In the genomic region with DNA sequence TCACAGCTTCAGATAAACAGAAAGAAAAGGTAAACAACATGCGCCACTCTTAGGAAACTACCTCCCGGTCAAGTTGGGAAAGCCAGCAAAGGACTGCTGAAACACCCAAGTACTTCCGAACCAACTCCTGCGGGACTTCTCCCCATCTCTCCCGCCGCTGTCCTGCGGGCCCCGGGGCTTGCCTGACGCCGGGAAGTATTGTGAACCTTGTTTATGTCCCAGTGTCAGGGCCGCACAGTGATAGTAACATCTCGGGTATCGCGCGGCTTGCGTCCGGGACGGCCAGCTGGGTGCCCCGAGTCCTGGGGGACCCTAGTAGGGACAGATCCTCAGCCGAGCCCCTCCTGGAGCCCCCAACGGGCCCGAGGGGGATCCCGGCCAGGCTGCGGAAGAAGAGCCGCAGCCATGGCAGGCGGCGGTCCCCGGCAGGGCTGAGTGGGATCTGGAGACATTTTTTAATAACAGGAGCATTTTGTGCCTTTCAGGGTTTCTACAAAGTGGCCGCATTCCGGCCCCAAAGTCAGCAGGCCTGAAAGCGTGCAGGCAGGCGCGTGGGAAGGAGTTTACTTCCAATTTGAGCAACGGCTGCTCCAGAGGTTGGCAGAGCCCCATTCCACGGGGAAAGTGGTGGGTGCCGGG, we compare ENCODE assay signal across 8 cellular contexts. TPM values are rescaled to one million over a fixed set of nuclear protein-coding genes. Genes with fewer than 3 reads are reported as not detected.
A peak's percentile ranks its signal among the peaks of the same experiment; 100 is the strongest.
DNase-seq lines count a peak whose midpoint lies in the region; ATAC-seq, FAIRE-seq and TF ChIP-seq lines count a peak whose summit lies in the region.

No MANE protein-coding gene starts in this region.

- H3K4me1 Mint-ChIP-seq in progenitor cell of endocrine pancreas (ENCODE audit: low read depth) = peaks cover 17% of the 10 kb centered on the region

- H3K27me3 ChIP-seq in RWPE2 (ENCODE audit: insufficient read depth, poor library complexity, severe bottlenecking) (no peaks in the 10 kb centered on the region), adipocyte (replicated peaks; ENCODE audit: control insufficient read depth, insufficient read depth, low read length) (no peaks in the 10 kb centered on the region), left ventricle myocardium inferior (ENCODE audit: low read depth) (no peaks in the 10 kb centered on the region)

- H3K4me3 ChIP-seq in A549 (peak overlapping the region; percentile 72), RWPE2 (ENCODE audit: severe bottlenecking) (peak overlapping the region; percentile 94), adipocyte (ENCODE audit: low read length) (peak overlapping the region; percentile 95), left ventricle myocardium inferior (peak overlapping the region; percentile 85)

- peak; percentile 76 to 81 for ATAC-seq in A549
- ATAC-seq in HG03342 (IDR thresholded peaks at IDR 0.05; ENCODE audit: unreplicated experiment) = peak; percentile 28
- peak; percentile 55 for ATAC-seq in RWPE2 (ENCODE audit: low read depth)

- peaks cover 28% of the 10 kb centered on the region for H3K36me3 ChIP-seq in RWPE2 (ENCODE audit: low read depth)
- H3K36me3 ChIP-seq in adipocyte (ENCODE audit: control insufficient read depth, insufficient read depth, low read length, severe bottlenecking) = peaks cover 11% of the 10 kb centered on the region
- peaks cover 5% of the 10 kb centered on the region for H3K36me3 ChIP-seq in left ventricle myocardium inferior

- H3K27me3 Mint-ChIP-seq in progenitor cell of endocrine pancreas = no peaks in the 10 kb centered on the region

- no peak for TF ChIP-seq POLR2A in A549 (IDR thresholded peaks at IDR 0.05; ENCODE audit: low read length)
- peak; percentile 42 for TF ChIP-seq POLR2A in GM18526 (IDR thresholded peaks at IDR 0.05; ENCODE audit: extremely low read depth, insufficient read length)

- TF ChIP-seq CTCF in A549 (IDR thresholded peaks at IDR 0.05) (no peak), RWPE2 (IDR thresholded peaks at IDR 0.05; ENCODE audit: poor library complexity, severe bottlenecking) (no peak), left ventricle myocardium inferior (IDR thresholded peaks at IDR 0.05; ENCODE audit: borderline replicate concordance) (no peak), progenitor cell of endocrine pancreas (IDR thresholded peaks at IDR 0.05; ENCODE audit: unreplicated experiment) (no peak)

- under 1% methylated on average over 31 of the region's 36 CpGs for WGBS in A549 (ENCODE audit: missing lambda C conversion rate)

- CTCF ChIA-PET in A549 (lab: Yijun Ruan, JAX) = interaction anchor here (1.6 to 14.7 kb wide), 4 partner anchors 24 to 201 kb away, joined by 5 to 408 read pairs (median 92); a partner anchor contains a TSS

- H3K36me3 Mint-ChIP-seq in progenitor cell of endocrine pancreas (ENCODE audit: insufficient read depth) = peaks cover 2% of the 10 kb centered on the region

- H3K4me2 ChIP-seq in A549 = peak overlapping the region; percentile 88

- peaks cover 28% of the 10 kb centered on the region for H3K4me1 ChIP-seq in A549
- peaks cover 10% of the 10 kb centered on the region for H3K4me1 ChIP-seq in RWPE2 (ENCODE audit: insufficient read depth, poor library complexity, severe bottlenecking)
- peaks cover 18% of the 10 kb centered on the region for H3K4me1 ChIP-seq in adipocyte (ENCODE audit: control insufficient read depth, insufficient read depth, low read length)
- peaks cover 55% of the 10 kb centered on the region for H3K4me1 ChIP-seq in left ventricle myocardium inferior

- intact Hi-C loops in left ventricle myocardium inferior (cut with micrococcal nuclease) = no loop called here

- H3K4me3 Mint-ChIP-seq in progenitor cell of endocrine pancreas (ENCODE audit: low read depth) = peak overlapping the region; percentile 95

- H3K27ac ChIP-seq in A549 (peak overlapping the region; percentile 93 to 95), RWPE2 (ENCODE audit: poor library complexity, severe bottlenecking) (peak overlapping the region; percentile 64), left ventricle myocardium inferior (replicated peaks) (peak overlapping the region; percentile 94)

- no peaks in the 10 kb centered on the region for H3K9me3 Mint-ChIP-seq in progenitor cell of endocrine pancreas (ENCODE audit: low read depth)

- no peak for TF ChIP-seq RAD21 in A549 (conservative IDR thresholded peaks at IDR 0.05 in 1 of 2, IDR thresholded peaks at IDR 0.05 in 1 of 2)

- TF ChIP-seq EP300 in A549 (IDR thresholded peaks at IDR 0.05) = no peak

- H3K9me3 ChIP-seq in A549 (no peaks in the 10 kb centered on the region), RWPE2 (ENCODE audit: severe bottlenecking) (no peaks in the 10 kb centered on the region), adipocyte (ENCODE audit: control insufficient read depth, low read length) (no peaks in the 10 kb centered on the region), left ventricle myocardium inferior (replicated peaks) (no peaks in the 10 kb centered on the region)

- FAIRE-seq in A549 (lab: Jason Lieb, UNC) = no peak

- POLR2A ChIA-PET in A549 (lab: Yijun Ruan, JAX) = interaction anchor here (0.6 to 3.4 kb wide), 17 partner anchors 7 to 346 kb away, joined by 3 to 103 read pairs (median 7); a partner anchor contains a TSS

- H3K9ac ChIP-seq in adipocyte (ENCODE audit: low read length) = peak overlapping the region; percentile 98

- H3K27ac Mint-ChIP-seq in progenitor cell of endocrine pancreas = peak overlapping the region; percentile 99

- DNase-seq in A549 (ENCODE audit: low read depth in 1 of 2, low spot score in 1 of 2) (peak; percentile 71 to 73), RWPE2 (ENCODE audit: low spot score) (no peak), adipocyte (ENCODE audit: low read depth) (peak; percentile 84), left ventricle myocardium inferior (peak; percentile 57), progenitor cell of endocrine pancreas (ENCODE audit: low spot score, unreplicated experiment) (peak; percentile 35), NCI-H1048 (lab: John Stamatoyannopoulos, UW) (no peak)

TF ChIP-seq in A549, 52 proteins besides CTCF, POLR2A, EP300 and RAD21 (continues in another document):
- TF ChIP-seq MYC (IDR thresholded peaks at IDR 0.05; ENCODE audit: borderline replicate concordance, low read length) (no peak), SMC3 (IDR thresholded peaks at IDR 0.05) (no peak), FOXS1 (CRISPR knock-in tag; IDR thresholded peaks at IDR 0.05) (no peak; the same call in 1 of the 2 replicates), FOSL2 (IDR thresholded peaks at IDR 0.05) (no peak), FOSL2 (CRISPR knock-in tag; IDR thresholded peaks at IDR 0.05) (no peak), CHD4 (IDR thresholded peaks at IDR 0.05; ENCODE audit: borderline replicate concordance) (no peak), HOXB5 (CRISPR knock-in tag; IDR thresholded peaks at IDR 0.05) (no peak), KDM5A (IDR thresholded peaks at IDR 0.05) (no peak), EHF (CRISPR knock-in tag; IDR thresholded peaks at IDR 0.05) (no peak), MAFK (IDR thresholded peaks at IDR 0.05; ENCODE audit: partially characterized antibody) (no peak), BHLHE40 (IDR thresholded peaks at IDR 0.05; ENCODE audit: low read depth, low read length) (no peak), HEYL (CRISPR knock-in tag; IDR thresholded peaks at IDR 0.05) (no peak), PHF8 (IDR thresholded peaks at IDR 0.05; ENCODE audit: borderline replicate concordance, low read depth) (no peak; the same call in 1 of the 2 replicates)
- TF ChIP-seq, protein P1, sequence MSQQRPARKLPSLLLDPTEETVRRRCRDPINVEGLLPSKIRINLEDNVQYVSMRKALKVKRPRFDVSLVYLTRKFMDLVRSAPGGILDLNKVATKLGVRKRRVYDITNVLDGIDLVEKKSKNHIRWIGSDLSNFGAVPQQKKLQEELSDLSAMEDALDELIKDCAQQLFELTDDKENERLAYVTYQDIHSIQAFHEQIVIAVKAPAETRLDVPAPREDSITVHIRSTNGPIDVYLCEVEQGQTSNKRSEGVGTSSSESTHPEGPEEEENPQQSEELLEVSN (IDR thresholded peaks at IDR 0.05; ENCODE audit: borderline replicate concordance, low read depth) = no peak
- TF ChIP-seq, protein P2, sequence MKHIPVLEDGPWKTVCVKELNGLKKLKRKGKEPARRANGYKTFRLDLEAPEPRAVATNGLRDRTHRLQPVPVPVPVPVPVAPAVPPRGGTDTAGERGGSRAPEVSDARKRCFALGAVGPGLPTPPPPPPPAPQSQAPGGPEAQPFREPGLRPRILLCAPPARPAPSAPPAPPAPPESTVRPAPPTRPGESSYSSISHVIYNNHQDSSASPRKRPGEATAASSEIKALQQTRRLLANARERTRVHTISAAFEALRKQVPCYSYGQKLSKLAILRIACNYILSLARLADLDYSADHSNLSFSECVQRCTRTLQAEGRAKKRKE (CRISPR knock-in tag; IDR thresholded peaks at IDR 0.05; ENCODE audit: low read depth) = no peak
- TF ChIP-seq, protein P3, sequence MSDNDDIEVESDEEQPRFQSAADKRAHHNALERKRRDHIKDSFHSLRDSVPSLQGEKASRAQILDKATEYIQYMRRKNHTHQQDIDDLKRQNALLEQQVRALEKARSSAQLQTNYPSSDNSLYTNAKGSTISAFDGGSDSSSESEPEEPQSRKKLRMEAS (IDR thresholded peaks at IDR 0.05) = peak; percentile 9; the same call in 1 of the 2 replicates

RNA-seq across cellular contexts. Expression of a gene that starts 0.7 kb away (rescaled TPM):
- polyA plus RNA-seq in A549 (2011; rRNA removed) (65.1 and 113 TPM in 2 replicates), A549 (2017; fragmentation: RNase III; extraction: RNeasy Plus Mini Kit Qiagen cat#74134 plus additional on column Dnase treatment) (53.3 to 65.9 TPM (median 55.4 TPM) in 3 replicates)
- polyA plus RNA-seq in A549 (2012; cell fraction: cytosol; rRNA removed) = 19.1 and 21.7 TPM in 2 replicates
- polyA plus RNA-seq in A549 (2012; cell fraction: nucleus; rRNA removed) = 14.3 and 15.2 TPM in 2 replicates
- polyA minus RNA-seq in A549 (2011; rRNA and poly(A)+ RNA removed) = 22.6 and 29.1 TPM in 2 replicates
- total RNA-seq in left ventricle myocardium inferior (52.5 TPM), progenitor cell of endocrine pancreas (52.1 and 56.2 TPM in 2 replicates)

RNA-seq across cellular contexts. Expression of a gene that starts 26.8 kb away (rescaled TPM):
- polyA plus RNA-seq in A549 (2011; rRNA removed) = 0.14 and 0.21 TPM in 2 replicates
- polyA plus RNA-seq in A549 (2012; cell fraction: cytosol; rRNA removed) = 0.08 and 0.10 TPM in 2 replicates
- 0.48 and 0.61 TPM in 2 replicates for polyA plus RNA-seq in A549 (2012; cell fraction: nucleus; rRNA removed)
- polyA plus RNA-seq in A549 (2017; fragmentation: RNase III; extraction: RNeasy Plus Mini Kit Qiagen cat#74134 plus additional on column Dnase treatment) = 0.07 to 0.09 TPM (median 0.09 TPM) in 3 replicates
- 0.15 and 0.25 TPM in 2 replicates for polyA minus RNA-seq in A549 (2011; rRNA and poly(A)+ RNA removed)
- total RNA-seq in left ventricle myocardium inferior = 7.3 TPM
- 0.22 and 0.29 TPM in 2 replicates for total RNA-seq in progenitor cell of endocrine pancreas

RNA-seq across cellular contexts. Expression of a gene that starts 50.8 kb away (rescaled TPM):
- polyA plus RNA-seq in A549 (2011; rRNA removed) = 20.4 and 23.7 TPM in 2 replicates
- polyA plus RNA-seq in A549 (2012; cell fraction: cytosol; rRNA removed) = 11.9 and 13.6 TPM in 2 replicates
- polyA plus RNA-seq in A549 (2012; cell fraction: nucleus; rRNA removed) = 7.2 and 10.3 TPM in 2 replicates
- 16.8 to 19.0 TPM (median 17.5 TPM) in 3 replicates for polyA plus RNA-seq in A549 (2017; fragmentation: RNase III; extraction: RNeasy Plus Mini Kit Qiagen cat#74134 plus additional on column Dnase treatment)
- 13.8 and 25.7 TPM in 2 replicates for polyA minus RNA-seq in A549 (2011; rRNA and poly(A)+ RNA removed)
- 14.5 TPM for total RNA-seq in left ventricle myocardium inferior
- 32.6 and 34.4 TPM in 2 replicates for total RNA-seq in progenitor cell of endocrine pancreas

Comparison
In these comparisons a context has a peak if more than half of its experiments do, and no peak if none do; other contexts are left out.
1. ATAC-seq: peak in every context shown above with its lines; median percentile 78 in A549; 55 in RWPE2; 28 in HG03342.
2. DNase-seq: peak in A549 (2 of 2), adipocyte (single experiment), left ventricle myocardium inferior (single experiment) and progenitor cell of endocrine pancreas (single experiment); none in RWPE2 (single experiment) and NCI-H1048 (single experiment).
3. Peak in every context shown above with its lines, with median percentiles within 50 percentile points of each other: H3K27ac ChIP-seq and H3K4me3 ChIP-seq.